ENCODE assay signal across 1 cellular context in genomic region chr18:58868440-58868839, GRCh38.
TF ChIP-seq lines count a peak whose summit lies in the region.

No MANE protein-coding gene starts in this region.

TF ChIP-seq in HEK293, 187 proteins besides CTCF, POLR2A, EP300 and RAD21:
- TF ChIP-seq ZNF146 (tag by site-specific recombination; IDR thresholded peaks at IDR 0.05) (peak; percentile 54; the same call in 1 of the 2 replicates), ZNF223 (tag by site-specific recombination; IDR thresholded peaks at IDR 0.05) (no peak)
